In genomic region chr7:100826546-100827329, GRCh38 we compare ENCODE assay signal across 8 cellular contexts. TPM values are rescaled to one million over a fixed set of nuclear protein-coding genes. Genes with fewer than 3 reads are reported as not detected.
DNase-seq lines count a peak whose midpoint lies in the region; ATAC-seq, FAIRE-seq and TF ChIP-seq lines count a peak whose summit lies in the region.

No MANE protein-coding gene starts in this region.

- no peaks in the 10 kb centered on the region for H3K9me3 Mint-ChIP-seq in activated CD8-positive, alpha-beta memory T cell treated with anti-CD3 and anti-CD28 coated beads, Interleukin-2, amount 10 ng/mL, durations not matched to agents 7 days and 5 days (ENCODE audit: low read depth)

- H2AFZ ChIP-seq in HepG2 (ENCODE audit: low read length) = no peak overlapping the region

- no peak for DNase-seq in activated CD8-positive, alpha-beta memory T cell treated with anti-CD3 and anti-CD28 coated beads, Interleukin-2, amount 10 ng/mL, durations not matched to agents 7 days and 5 days
- no peak for DNase-seq in activated CD8-positive, alpha-beta memory T cell treated with anti-CD3 and anti-CD28 coated beads for 24 hours
- DNase-seq in body of pancreas (peak in 1 of 4 donors; percentile 36), HepG2 (ENCODE audit: low spot score) (no peak), thyroid gland (peak in 1 of 2 donors; percentile 23), NCI-H2171 treated with DMSO at 0.1 percent for 48 hours (lab: John Stamatoyannopoulos, UW) (no peak), anterior cingulate cortex (lab: John Stamatoyannopoulos, UW) (no peak), NOMO-1 treated with DMSO at 0.1 percent for 48 hours (lab: John Stamatoyannopoulos, UW; ENCODE audit: unreplicated experiment) (no peak)

- peak overlapping the region; percentile 73 to 82 (median 76) for H3K27ac ChIP-seq in body of pancreas
- peak overlapping the region; percentile 69 for H3K27ac ChIP-seq in HepG2 (ENCODE audit: extremely low read length, insufficient read depth, low read length)
- peak overlapping the region in 2 of 3 donors; percentile 38 to 78 for H3K27ac ChIP-seq in thyroid gland

- H3K4me2 ChIP-seq in HepG2 (ENCODE audit: low read depth, low read length) = peak overlapping the region; percentile 95

- H3K79me2 ChIP-seq in HepG2 (ENCODE audit: insufficient read depth, low read length) = peaks cover 36% of the 10 kb centered on the region

- H3K36me3 ChIP-seq in body of pancreas (replicated peaks in 1 of 2; ENCODE audit: insufficient read depth in 1 of 2, low read depth in 2 of 2) (peaks cover 0 to 5% of the 10 kb centered on the region in 2 donors), HepG2 (replicated peaks in 1 of 2; ENCODE audit: control insufficient read depth in 1 of 2, insufficient read depth in 2 of 2, low read length in 2 of 2) (peaks cover 14 to 20% of the 10 kb centered on the region in 2 experiments; a peak in 3 of 5 replicates), thyroid gland (peaks cover 5 to 9% of the 10 kb centered on the region in 2 donors)

- H3K4me3 ChIP-seq in body of pancreas (peak overlapping the region; percentile 48 to 56), HepG2 (replicated peaks in 1 of 3; ENCODE audit: insufficient read depth in 1 of 3, low read depth in 2 of 3, low read length in 3 of 3) (peak overlapping the region; percentile 81 to 90 (median 87)), thyroid gland (replicated peaks in 1 of 3) (peak overlapping the region; percentile 36 to 73 (median 37))

- no peak for FAIRE-seq in HepG2 (lab: Jason Lieb, UNC)

- intact Hi-C loops in body of pancreas (cut with DNase I) = no loop called here
- intact Hi-C loops in HepG2 (cut with micrococcal nuclease; ENCODE audit: unreplicated experiment) = loop anchor here (1.0 kb wide), 1 partner anchor 25 kb away; no protein-coding TSS in a partner anchor
- intact Hi-C loops in thyroid gland (cut with DNase I) = no loop called here

- peak; percentile 43 for ATAC-seq in activated CD8-positive, alpha-beta memory T cell treated with anti-CD3 and anti-CD28 coated beads, Interleukin-2, amount 10 ng/mL, durations not matched to agents 7 days and 5 days
- peak; percentile 49 for ATAC-seq in body of pancreas
- ATAC-seq in HepG2 = peak; percentile 18

- BruUV-seq in HepG2 (replicated peaks; lab: Mats Ljungman, UMichigan) = no TSS peak

- H3K9me3 ChIP-seq in body of pancreas (no peaks in the 10 kb centered on the region), HepG2 (ENCODE audit: low read length) (no peaks in the 10 kb centered on the region), thyroid gland (no peaks in the 10 kb centered on the region)

- H3K27ac Mint-ChIP-seq in activated CD8-positive, alpha-beta memory T cell treated with anti-CD3 and anti-CD28 coated beads, Interleukin-2, amount 10 ng/mL, durations not matched to agents 7 days and 5 days = no peak overlapping the region

- H4K20me1 ChIP-seq in HepG2 (ENCODE audit: insufficient read depth, low read length) = peaks cover 13% of the 10 kb centered on the region; the same call in 1 of the 2 replicates

- in situ Hi-C loops in HepG2 (cut with HindIII; ENCODE audit: extremely low pct_ligation_motif_present, low pct_unique_long_range_greater_than_20kb) = no loop called here

- no peak for TF ChIP-seq CTCF in body of pancreas (IDR thresholded peaks at IDR 0.05)
- no peak for TF ChIP-seq CTCF in HepG2 (CRISPR knock-in tag; IDR thresholded peaks at IDR 0.05)
- TF ChIP-seq CTCF in thyroid gland (IDR thresholded peaks at IDR 0.05) = no peak

- H3K27me3 ChIP-seq in body of pancreas = no peaks in the 10 kb centered on the region
- no peaks in the 10 kb centered on the region; a peak in 2 of 5 replicates for H3K27me3 ChIP-seq in HepG2 (ENCODE audit: control insufficient read depth in 1 of 2, insufficient read depth in 2 of 2, low read length in 2 of 2)
- no peaks in the 10 kb centered on the region for H3K27me3 ChIP-seq in thyroid gland

- H3K4me1 ChIP-seq in body of pancreas = peaks cover 56% of the 10 kb centered on the region
- H3K4me1 ChIP-seq in HepG2 (ENCODE audit: insufficient read depth, low read length) = peaks cover 63% of the 10 kb centered on the region
- peaks cover 0 to 9% of the 10 kb centered on the region in 2 donors for H3K4me1 ChIP-seq in thyroid gland

- TF ChIP-seq POLR2A in body of pancreas (IDR thresholded peaks at IDR 0.05) (no peak), HepG2 (IDR thresholded peaks at IDR 0.05; ENCODE audit: insufficient read depth in 1 of 2, low read depth in 2 of 2, low read length in 2 of 2) (no peak), thyroid gland (IDR thresholded peaks at IDR 0.05) (no peak)

- no peak for TF ChIP-seq EP300 in HepG2 (IDR thresholded peaks at IDR 0.05; ENCODE audit: low read depth in 2 of 2, low read length in 2 of 2)
- TF ChIP-seq EP300 in HepG2 (CRISPR knock-in tag; IDR thresholded peaks at IDR 0.05; ENCODE audit: borderline replicate concordance) = no peak

- 0 to 3% methylated on average over 7 to 63 of the region's 69 CpGs for WGBS in body of pancreas, 2 donors
- 1% methylated on average over 19 of the region's 69 CpGs for WGBS in HepG2 (ENCODE audit: low lambda C conversion rate)
- WGBS in thyroid gland, 2 donors = 3% methylated on average over 17 to 18 of the region's 69 CpGs

- peaks cover 14% of the 10 kb centered on the region for H3K4me1 Mint-ChIP-seq in activated CD8-positive, alpha-beta memory T cell treated with anti-CD3 and anti-CD28 coated beads, Interleukin-2, amount 10 ng/mL, durations not matched to agents 7 days and 5 days

- POLR2A ChIA-PET in HepG2 (lab: Yijun Ruan, JAX) = interaction anchor here (0.8 to 4.1 kb wide), 14 partner anchors 8 to 241 kb away, joined by 3 to 69 read pairs (median 6); partner anchors contain the start of genes FBXO24, GIGYF1, LRCH4 and MOSPD3

- H3K27me3 Mint-ChIP-seq in activated CD8-positive, alpha-beta memory T cell treated with anti-CD3 and anti-CD28 coated beads, Interleukin-2, amount 10 ng/mL, durations not matched to agents 7 days and 5 days = peaks cover 44% of the 10 kb centered on the region

- CTCF ChIA-PET in activated CD8-positive, alpha-beta memory T cell treated with anti-CD3 and anti-CD28 coated beads, Interleukin-2, amount 10 ng/mL, durations not matched to agents 7 days and 5 days (lab: Charles Lee) = interaction anchor here (0.5 to 1.3 kb wide), 2 partner anchors 10 to 315 kb away, joined by 3 to 4 read pairs; no protein-coding TSS in a partner anchor
- CTCF ChIA-PET in HepG2 (lab: Yijun Ruan, JAX; ENCODE audit: low intra/inter-chr PET ratio, low total read pairs) = interaction anchor here (1.5 kb wide), 1 partner anchor 27 kb away, joined by 5 read pairs; no protein-coding TSS in a partner anchor

- TF ChIP-seq RAD21 in HepG2 (CRISPR knock-in tag; IDR thresholded peaks at IDR 0.05) = no peak

- H3K36me3 Mint-ChIP-seq in activated CD8-positive, alpha-beta memory T cell treated with anti-CD3 and anti-CD28 coated beads, Interleukin-2, amount 10 ng/mL, durations not matched to agents 7 days and 5 days = no peaks in the 10 kb centered on the region

- H3K9ac ChIP-seq in HepG2 (ENCODE audit: insufficient read depth, low read depth, low read length) = peak overlapping the region; percentile 78

- peak overlapping the region; percentile 2 for H3K4me3 Mint-ChIP-seq in activated CD8-positive, alpha-beta memory T cell treated with anti-CD3 and anti-CD28 coated beads, Interleukin-2, amount 10 ng/mL, durations not matched to agents 7 days and 5 days

RNA-seq across cellular contexts. Expression of gene EPHB4, which starts 0.6 kb away (rescaled TPM):
- total RNA-seq in activated CD8-positive, alpha-beta memory T cell treated with anti-CD3 and anti-CD28 coated beads, Interleukin-2, amount 10 ng/mL, durations not matched to agents 7 days and 5 days = 1 to 10 TPM; 1.3 to 2.0 TPM
- 10 to 100 TPM; 33.6 to 46.4 TPM for total RNA-seq in body of pancreas
- 43.7 and 69.6 TPM in 2 replicates for total RNA-seq in HepG2 (2016; rRNA removed; fragmentation: Illumina TruSeq; extraction: Trizol)
- 115 and 125 TPM in 2 replicates for total RNA-seq in HepG2 (2016; cell fraction: cytosol; rRNA removed; fragmentation: Illumina TruSeq; extraction: Trizol; ENCODE audit: low read depth)
- total RNA-seq in HepG2 (2016; cell fraction: insoluble cytoplasmic fraction; rRNA removed; fragmentation: Illumina TruSeq; extraction: Trizol) = 33.6 and 74.6 TPM in 2 replicates
- total RNA-seq in HepG2 (2016; cell fraction: membrane; rRNA removed; fragmentation: Illumina TruSeq; extraction: Trizol) = 93.1 and 103 TPM in 2 replicates
- 48.0 and 55.0 TPM in 2 replicates for total RNA-seq in HepG2 (2016; cell fraction: nucleus; rRNA removed; fragmentation: Illumina TruSeq; extraction: Trizol)
- 61.4 and 68.6 TPM in 2 replicates for polyA plus RNA-seq in HepG2 (2011; rRNA removed)
- 64.7 and 70.1 TPM in 2 replicates for polyA plus RNA-seq in HepG2 (2011; cell fraction: cytosol; rRNA removed)
- 67.4 and 70.1 TPM in 2 replicates for polyA plus RNA-seq in HepG2 (2011; cell fraction: nucleus; rRNA removed)
- polyA plus RNA-seq in HepG2 (2012) = 41.3 and 63.8 TPM in 2 replicates
- polyA plus RNA-seq in HepG2 (2016; cell fraction: cytosol; fragmentation: Illumina TruSeq; extraction: Trizol; ENCODE audit: low read depth) = 21.4 and 23.9 TPM in 2 replicates
- polyA plus RNA-seq in HepG2 (2016; cell fraction: insoluble cytoplasmic fraction; fragmentation: Illumina TruSeq; extraction: Trizol; ENCODE audit: low read depth) = 33.0 and 43.1 TPM in 2 replicates
- 52.7 and 65.5 TPM in 2 replicates for polyA plus RNA-seq in HepG2 (2016; cell fraction: membrane; fragmentation: Illumina TruSeq; extraction: Trizol; ENCODE audit: low read depth)
- 79.2 and 79.8 TPM in 2 replicates for polyA plus RNA-seq in HepG2 (2016; cell fraction: nucleus; fragmentation: Illumina TruSeq; extraction: Trizol; ENCODE audit: insufficient read depth, low read depth)
- 43.5 and 157 TPM in 2 replicates for polyA minus RNA-seq in HepG2 (2011; rRNA and poly(A)+ RNA removed; ENCODE audit: low replicate concordance)
- 51.4 and 51.7 TPM in 2 replicates for polyA minus RNA-seq in HepG2 (2011; cell fraction: cytosol; rRNA and poly(A)+ RNA removed)
- 43.1 and 44.5 TPM in 2 replicates for polyA minus RNA-seq in HepG2 (2011; cell fraction: nucleus; rRNA and poly(A)+ RNA removed)
- total RNA-seq in thyroid gland = 10 to 100 TPM; 27.9 to 38.0 (median 35.1) TPM

RNA-seq across cellular contexts. Expression of gene SLC12A9, which starts 25.8 kb away (rescaled TPM):
- total RNA-seq in activated CD8-positive, alpha-beta memory T cell treated with anti-CD3 and anti-CD28 coated beads, Interleukin-2, amount 10 ng/mL, durations not matched to agents 7 days and 5 days = 10 to 100 TPM; 28.6 to 30.1 TPM
- total RNA-seq in body of pancreas (10 to 100 TPM; 12.7 to 38.9 TPM), HepG2 (2016; rRNA removed; fragmentation: Illumina TruSeq; extraction: Trizol) (5.4 and 16.6 TPM in 2 replicates), thyroid gland (10 to 100 TPM; 15.2 to 27.9 (median 17.2) TPM)
- 4.7 and 5.6 TPM in 2 replicates for total RNA-seq in HepG2 (2016; cell fraction: cytosol; rRNA removed; fragmentation: Illumina TruSeq; extraction: Trizol; ENCODE audit: low read depth)
- total RNA-seq in HepG2 (2016; cell fraction: insoluble cytoplasmic fraction; rRNA removed; fragmentation: Illumina TruSeq; extraction: Trizol) = 5.6 and 18.2 TPM in 2 replicates
- total RNA-seq in HepG2 (2016; cell fraction: membrane; rRNA removed; fragmentation: Illumina TruSeq; extraction: Trizol) = 7.9 and 9.1 TPM in 2 replicates
- total RNA-seq in HepG2 (2016; cell fraction: nucleus; rRNA removed; fragmentation: Illumina TruSeq; extraction: Trizol) = 14.7 and 18.3 TPM in 2 replicates
- polyA plus RNA-seq in HepG2 (2011; rRNA removed) = 8.7 and 13.9 TPM in 2 replicates
- 6.6 and 7.9 TPM in 2 replicates for polyA plus RNA-seq in HepG2 (2011; cell fraction: cytosol; rRNA removed)
- polyA plus RNA-seq in HepG2 (2011; cell fraction: nucleus; rRNA removed) = 25.6 and 27.8 TPM in 2 replicates
- 6.2 and 8.0 TPM in 2 replicates for polyA plus RNA-seq in HepG2 (2012)
- 1.6 and 2.0 TPM in 2 replicates for polyA plus RNA-seq in HepG2 (2016; cell fraction: cytosol; fragmentation: Illumina TruSeq; extraction: Trizol; ENCODE audit: low read depth)
- 4.7 and 6.3 TPM in 2 replicates for polyA plus RNA-seq in HepG2 (2016; cell fraction: insoluble cytoplasmic fraction; fragmentation: Illumina TruSeq; extraction: Trizol; ENCODE audit: low read depth)
- 4.0 and 4.6 TPM in 2 replicates for polyA plus RNA-seq in HepG2 (2016; cell fraction: membrane; fragmentation: Illumina TruSeq; extraction: Trizol; ENCODE audit: low read depth)
- 31.8 and 35.4 TPM in 2 replicates for polyA plus RNA-seq in HepG2 (2016; cell fraction: nucleus; fragmentation: Illumina TruSeq; extraction: Trizol; ENCODE audit: insufficient read depth, low read depth)
- 12.3 and 25.2 TPM in 2 replicates for polyA minus RNA-seq in HepG2 (2011; rRNA and poly(A)+ RNA removed; ENCODE audit: low replicate concordance)
- 3.1 and 5.7 TPM in 2 replicates for polyA minus RNA-seq in HepG2 (2011; cell fraction: cytosol; rRNA and poly(A)+ RNA removed)
- polyA minus RNA-seq in HepG2 (2011; cell fraction: nucleus; rRNA and poly(A)+ RNA removed) = 4.0 and 6.5 TPM in 2 replicates

RNA-seq across cellular contexts. Expression of gene TRIP6, which starts 40.4 kb away (rescaled TPM):
- 10 to 100 TPM; 38.2 to 39.3 TPM for total RNA-seq in activated CD8-positive, alpha-beta memory T cell treated with anti-CD3 and anti-CD28 coated beads, Interleukin-2, amount 10 ng/mL, durations not matched to agents 7 days and 5 days
- total RNA-seq in body of pancreas = 10 to 100 TPM; 34.9 to 43.6 TPM
- 0.38 TPM in 1 of 2 replicates, not detected in the other for total RNA-seq in HepG2 (2016; rRNA removed; fragmentation: Illumina TruSeq; extraction: Trizol)
- total RNA-seq in HepG2 (2016; cell fraction: cytosol; rRNA removed; fragmentation: Illumina TruSeq; extraction: Trizol; ENCODE audit: low read depth) = 0.61 and 0.71 TPM in 2 replicates
- total RNA-seq in HepG2 (2016; cell fraction: insoluble cytoplasmic fraction; rRNA removed; fragmentation: Illumina TruSeq; extraction: Trizol) = 0.22 and 0.35 TPM in 2 replicates
- total RNA-seq in HepG2 (2016; cell fraction: membrane; rRNA removed; fragmentation: Illumina TruSeq; extraction: Trizol) = 0.15 and 0.41 TPM in 2 replicates
- total RNA-seq in HepG2 (2016; cell fraction: nucleus; rRNA removed; fragmentation: Illumina TruSeq; extraction: Trizol) = 0.41 and 0.65 TPM in 2 replicates
- polyA plus RNA-seq in HepG2 (2011; rRNA removed) = 0.30 and 0.34 TPM in 2 replicates
- 0.13 and 0.21 TPM in 2 replicates for polyA plus RNA-seq in HepG2 (2011; cell fraction: cytosol; rRNA removed)
- polyA plus RNA-seq in HepG2 (2011; cell fraction: nucleus; rRNA removed) = 0.99 and 1.1 TPM in 2 replicates
- 0.24 and 0.55 TPM in 2 replicates for polyA plus RNA-seq in HepG2 (2012)
- 0.20 and 0.31 TPM in 2 replicates for polyA plus RNA-seq in HepG2 (2016; cell fraction: cytosol; fragmentation: Illumina TruSeq; extraction: Trizol; ENCODE audit: low read depth)
- polyA plus RNA-seq in HepG2 (2016; cell fraction: insoluble cytoplasmic fraction; fragmentation: Illumina TruSeq; extraction: Trizol; ENCODE audit: low read depth) = 0.19 and 0.32 TPM in 2 replicates
- polyA plus RNA-seq in HepG2 (2016; cell fraction: membrane; fragmentation: Illumina TruSeq; extraction: Trizol; ENCODE audit: low read depth) = 0.09 and 0.10 TPM in 2 replicates
- polyA plus RNA-seq in HepG2 (2016; cell fraction: nucleus; fragmentation: Illumina TruSeq; extraction: Trizol; ENCODE audit: insufficient read depth, low read depth) = 1.4 and 2.7 TPM in 2 replicates
- 0.32 and 43.8 TPM in 2 replicates for polyA minus RNA-seq in HepG2 (2011; rRNA and poly(A)+ RNA removed; ENCODE audit: low replicate concordance)
- 0.53 and 0.69 TPM in 2 replicates for polyA minus RNA-seq in HepG2 (2011; cell fraction: cytosol; rRNA and poly(A)+ RNA removed)
- polyA minus RNA-seq in HepG2 (2011; cell fraction: nucleus; rRNA and poly(A)+ RNA removed) = 0.62 and 0.90 TPM in 2 replicates
- total RNA-seq in thyroid gland = 100 to 1,000 TPM in 3 of 4 donors, 10 to 100 TPM in 1; 64.5 to 122 (median 109) TPM

RNA-seq across cellular contexts. Expression of gene SRRT, which starts 48.2 kb away (rescaled TPM):
- total RNA-seq in activated CD8-positive, alpha-beta memory T cell treated with anti-CD3 and anti-CD28 coated beads, Interleukin-2, amount 10 ng/mL, durations not matched to agents 7 days and 5 days = 100 to 1,000 TPM; 290 to 312 TPM
- total RNA-seq in body of pancreas = 10 to 100 TPM; 54.7 to 60.7 TPM
- total RNA-seq in HepG2 (2016; rRNA removed; fragmentation: Illumina TruSeq; extraction: Trizol) = 79.1 and 106 TPM in 2 replicates
- 11.8 and 17.5 TPM in 2 replicates for total RNA-seq in HepG2 (2016; cell fraction: cytosol; rRNA removed; fragmentation: Illumina TruSeq; extraction: Trizol; ENCODE audit: low read depth)
- 56.7 and 113 TPM in 2 replicates for total RNA-seq in HepG2 (2016; cell fraction: insoluble cytoplasmic fraction; rRNA removed; fragmentation: Illumina TruSeq; extraction: Trizol)
- total RNA-seq in HepG2 (2016; cell fraction: membrane; rRNA removed; fragmentation: Illumina TruSeq; extraction: Trizol) = 21.7 and 29.6 TPM in 2 replicates
- total RNA-seq in HepG2 (2016; cell fraction: nucleus; rRNA removed; fragmentation: Illumina TruSeq; extraction: Trizol) = 78.9 and 79.0 TPM in 2 replicates
- polyA plus RNA-seq in HepG2 (2011; rRNA removed) = 26.2 and 30.4 TPM in 2 replicates
- 9.4 and 12.5 TPM in 2 replicates for polyA plus RNA-seq in HepG2 (2011; cell fraction: cytosol; rRNA removed)
- 220 and 271 TPM in 2 replicates for polyA plus RNA-seq in HepG2 (2011; cell fraction: nucleus; rRNA removed)
- 52.9 and 58.7 TPM in 2 replicates for polyA plus RNA-seq in HepG2 (2012)
- polyA plus RNA-seq in HepG2 (2016; cell fraction: cytosol; fragmentation: Illumina TruSeq; extraction: Trizol; ENCODE audit: low read depth) = 12.1 and 13.2 TPM in 2 replicates
- 72.8 and 96.9 TPM in 2 replicates for polyA plus RNA-seq in HepG2 (2016; cell fraction: insoluble cytoplasmic fraction; fragmentation: Illumina TruSeq; extraction: Trizol; ENCODE audit: low read depth)
- polyA plus RNA-seq in HepG2 (2016; cell fraction: membrane; fragmentation: Illumina TruSeq; extraction: Trizol; ENCODE audit: low read depth) = 17.7 and 23.3 TPM in 2 replicates
- polyA plus RNA-seq in HepG2 (2016; cell fraction: nucleus; fragmentation: Illumina TruSeq; extraction: Trizol; ENCODE audit: insufficient read depth, low read depth) = 226 and 281 TPM in 2 replicates
- polyA minus RNA-seq in HepG2 (2011; rRNA and poly(A)+ RNA removed; ENCODE audit: low replicate concordance) = 23.1 and 63.7 TPM in 2 replicates
- 17.7 and 23.7 TPM in 2 replicates for polyA minus RNA-seq in HepG2 (2011; cell fraction: cytosol; rRNA and poly(A)+ RNA removed)
- 55.4 and 59.5 TPM in 2 replicates for polyA minus RNA-seq in HepG2 (2011; cell fraction: nucleus; rRNA and poly(A)+ RNA removed)
- total RNA-seq in thyroid gland = 100 to 1,000 TPM in 1 of 4 donors, 10 to 100 TPM in 3; 62.5 to 109 (median 93.2) TPM

Comparison
In these comparisons a context has a peak if more than half of its experiments do, and no peak if none do; other contexts are left out.
1. H3K4me3 ChIP-seq: peak in every context shown above with its lines; median percentile 87 in HepG2; 52 in body of pancreas; 37 in thyroid gland.
2. RNA of gene EPHB4, which starts 0.6 kb away (total RNA-seq): 33.6 to 125 TPM in HepG2, 33.6 to 46.4 TPM in body of pancreas and 27.9 to 38.0 TPM in thyroid gland; 1.3 to 2.0 TPM in activated CD8-positive, alpha-beta memory T cell treated with anti-CD3 and anti-CD28 coated beads, Interleukin-2, amount 10 ng/mL, durations not matched to agents 7 days and 5 days; every median in the first group is over 4 times any median in the second.
3. RNA of gene TRIP6, which starts 40.4 kb away (total RNA-seq): 64.5 to 122 TPM in thyroid gland, 34.9 to 43.6 TPM in body of pancreas and 38.2 to 39.3 TPM in activated CD8-positive, alpha-beta memory T cell treated with anti-CD3 and anti-CD28 coated beads, Interleukin-2, amount 10 ng/mL, durations not matched to agents 7 days and 5 days; 0.15 to 0.71 TPM in HepG2; every median in the first group is over 10 times any median in the second.
4. Peak in every context shown above with its lines, with median percentiles within 50 percentile points of each other: ATAC-seq and H3K27ac ChIP-seq.